In genomic region chr14:50116986-50117385, GRCh38 we compare ENCODE assay signal across 8 cellular contexts. TPM values are rescaled to one million over a fixed set of nuclear protein-coding genes. Genes with fewer than 3 reads are reported as not detected.
DNase-seq lines count a peak whose midpoint lies in the region; ATAC-seq and TF ChIP-seq lines count a peak whose summit lies in the region.

No MANE protein-coding gene starts in this region.

- H3K9me1 ChIP-seq in IMR-90 (ENCODE audit: insufficient read depth, low read length) = peaks cover 2% of the 10 kb centered on the region; the same call in 1 of the 2 replicates

- H4K20me1 ChIP-seq in IMR-90 (ENCODE audit: insufficient read depth, low read length) = peaks cover 3% of the 10 kb centered on the region; the same call in 1 of the 2 replicates
- no peaks in the 10 kb centered on the region for H4K20me1 ChIP-seq in mammary epithelial cell (ENCODE audit: insufficient read depth, low read length)

- H2AFZ ChIP-seq in IMR-90 (replicated peaks; ENCODE audit: low read length, poor library complexity) (no peak overlapping the region), mammary epithelial cell (ENCODE audit: low read depth, low read length) (peak overlapping the region; percentile 89)

- peak overlapping the region; percentile 68; the same call in 1 of the 2 replicates for H3K9ac ChIP-seq in IMR-90 (ENCODE audit: low read depth, low read length)
- H3K9ac ChIP-seq in mammary epithelial cell (ENCODE audit: insufficient read depth, low read length) = peak overlapping the region; percentile 97

- no peak for TF ChIP-seq RAD21 in IMR-90 (IDR thresholded peaks at IDR 0.05; ENCODE audit: low read length)

- no peak overlapping the region for H2BK20ac ChIP-seq in IMR-90 (ENCODE audit: low read depth, low read length)

- CTCF ChIA-PET in AG04449 (lab: Yijun Ruan, JAX) = interaction anchor here (1.0 to 8.2 kb wide), 9 partner anchors 10 to 264 kb away, joined by 3 to 120 read pairs (median 4); partner anchors contain the start of gene NEMF
- CTCF ChIA-PET in IMR-90 (lab: Yijun Ruan, JAX) = no interaction called here
- CTCF ChIA-PET in mammary epithelial cell (lab: Charles Lee; ENCODE audit: low non-redundant PET) = interaction anchor here (0.7 kb wide), 1 partner anchor 143 kb away, joined by 5 read pairs; no protein-coding TSS in a partner anchor

- WGBS in IMR-90 (ENCODE audit: extremely low coverage in 2 of 2, insufficient read length in 1 of 2), 2 experiments = no CpG with 5 or more reads among the region's 2 CpGs
- 52% methylated on average over 2 of the region's 2 CpGs for WGBS in mammary epithelial cell (ENCODE audit: low coverage, missing lambda C conversion rate)

- H2BK15ac ChIP-seq in IMR-90 (ENCODE audit: low read depth, low read length) = no peak overlapping the region

- peak overlapping the region; percentile 35; the same call in 1 of the 2 replicates for H3K23ac ChIP-seq in IMR-90 (ENCODE audit: low read depth, low read length)

- peaks cover 10 to 18% of the 10 kb centered on the region in 2 experiments; a peak in 3 of 4 replicates for H3K79me1 ChIP-seq in IMR-90 (ENCODE audit: low read depth in 1 of 2, low read length in 2 of 2)

- no peak overlapping the region for H2AK5ac ChIP-seq in IMR-90 (ENCODE audit: low read depth, low read length)

- no peak for TF ChIP-seq POLR2A in IMR-90 (IDR thresholded peaks at IDR 0.05; ENCODE audit: low read depth, low read length)

- intact Hi-C loops in IMR-90 (cut with micrococcal nuclease) = loop anchor here (5.0 kb wide), 1 partner anchor 415 kb away; the partner anchor contains the start of gene MAP4K5
- intact Hi-C loops in mammary epithelial cell (cut with micrococcal nuclease) = loop anchor here (5.0 to 10.0 kb wide), 2 partner anchors 118 to 415 kb away; partner anchors contain the start of genes MAP4K5 and SOS2

- no peak for ATAC-seq in IMR-90 (ENCODE audit: low read depth)
- ATAC-seq in naive thymus-derived CD8-positive, alpha-beta T cell = no peak
- ATAC-seq in HG03280 (IDR thresholded peaks at IDR 0.05; ENCODE audit: unreplicated experiment) = no peak
- no peak for ATAC-seq in HG03097 (IDR thresholded peaks at IDR 0.05; ENCODE audit: low FRiP score, unreplicated experiment)
- ATAC-seq in GM21528 (IDR thresholded peaks at IDR 0.05; ENCODE audit: low FRiP score, unreplicated experiment) = no peak

- H3K4me3 ChIP-seq in AG04449 (ENCODE audit: low read depth, low read length) (peak overlapping the region; percentile 34), IMR-90 (ENCODE audit: insufficient read depth, low read depth, low read length) (peak overlapping the region; percentile 92; the same call in 1 of the 2 replicates), mammary epithelial cell (replicated peaks in 1 of 3; ENCODE audit: insufficient read depth in 1 of 3, low read depth in 2 of 3, low read length in 3 of 3) (peak overlapping the region in 2 of 3 experiments; percentile 87 to 97)

- H3K4me3 Mint-ChIP-seq in naive thymus-derived CD8-positive, alpha-beta T cell = peak overlapping the region; percentile 91 to 99 (median 97)

- H3K9me3 ChIP-seq in IMR-90 (ENCODE audit: control insufficient read depth, insufficient read depth, low read length) (no peaks in the 10 kb centered on the region), mammary epithelial cell (replicated peaks; ENCODE audit: insufficient read depth, low read length) (no peaks in the 10 kb centered on the region)

- H3K36me3 Mint-ChIP-seq in naive thymus-derived CD8-positive, alpha-beta T cell = peaks cover 0 to 51% (median 10%) of the 10 kb centered on the region in 3 donors

- H3K27me3 Mint-ChIP-seq in naive thymus-derived CD8-positive, alpha-beta T cell = no peaks in the 10 kb centered on the region

- dilution Hi-C loops in IMR-90 (cut with HindIII; ENCODE audit: low sequenced_read_pairs, unreplicated experiment) (no loop called here), mammary epithelial cell (cut with HindIII; ENCODE audit: low sequenced_read_pairs) (no loop called here)

- DNase-seq in AG04449 (ENCODE audit: low read depth, low spot score) (no peak), IMR-90 (no peak), mammary epithelial cell (no peak), ureter (ENCODE audit: low spot score) (no peak)
- no peak for DNase-seq in naive thymus-derived CD8-positive, alpha-beta T cell

- peak overlapping the region; percentile 90 for H2BK5ac ChIP-seq in IMR-90 (ENCODE audit: low read depth, low read length, poor library complexity, severe bottlenecking)

- H3K27ac ChIP-seq in IMR-90 (ENCODE audit: insufficient read depth, low read length) (no peak overlapping the region), mammary epithelial cell (ENCODE audit: insufficient read depth, low read depth, low read length) (peak overlapping the region; percentile 91)

- in situ Hi-C loops in IMR-90 (cut with MboI; ENCODE audit: low sequenced_read_pairs) (no loop called here), mammary epithelial cell (cut with MboI; ENCODE audit: low sequenced_read_pairs in 2 of 2) (loop anchor here in 1 of 2 donors (25.0 kb wide), 1 partner anchor 480 kb away; the partner anchor contains the start of gene DNAAF2)

- H2AK9ac ChIP-seq in IMR-90 (replicated peaks; ENCODE audit: low read depth, low read length, poor library complexity) = no peak overlapping the region

- H3K27ac Mint-ChIP-seq in naive thymus-derived CD8-positive, alpha-beta T cell = peak overlapping the region; percentile 96 to 99 (median 99)

- H3K4ac ChIP-seq in IMR-90 (ENCODE audit: low read depth, low read length) = peak overlapping the region; percentile 55; the same call in 1 of the 2 replicates

- H3K9me3 Mint-ChIP-seq in naive thymus-derived CD8-positive, alpha-beta T cell = no peaks in the 10 kb centered on the region

- H3K36me3 ChIP-seq in IMR-90 (ENCODE audit: control insufficient read depth, insufficient read depth, low read length) (peaks cover 14% of the 10 kb centered on the region), mammary epithelial cell (ENCODE audit: insufficient read depth, low read length) (peaks cover 10% of the 10 kb centered on the region)

- H3K14ac ChIP-seq in IMR-90 (replicated peaks; ENCODE audit: low read depth, low read length) = peak overlapping the region; percentile 28

- H3K56ac ChIP-seq in IMR-90 (ENCODE audit: extremely low read depth, insufficient read depth, low read length) = peak overlapping the region; percentile 59

- peak overlapping the region; percentile 80; the same call in 1 of the 2 replicates for H3K4me2 ChIP-seq in IMR-90 (ENCODE audit: low read depth, low read length)
- peak overlapping the region; percentile 77 for H3K4me2 ChIP-seq in mammary epithelial cell (ENCODE audit: insufficient read depth, low read depth, low read length)

- peaks cover 35% of the 10 kb centered on the region for H3K79me2 ChIP-seq in mammary epithelial cell (ENCODE audit: insufficient read depth, low read length)

- H4K8ac ChIP-seq in IMR-90 (ENCODE audit: low read depth in 2 of 2, low read length in 2 of 2) = peak overlapping the region; percentile 88 to 93

- peaks cover 6 to 41% (median 26%) of the 10 kb centered on the region in 4 donors for H3K4me1 Mint-ChIP-seq in naive thymus-derived CD8-positive, alpha-beta T cell

- no TSS peak for BruUV-seq in IMR-90 (replicated peaks; lab: Mats Ljungman, UMichigan)
- BruUV-seq in mammary epithelial cell (replicated peaks; lab: Mats Ljungman, UMichigan) = no TSS peak

- H3K18ac ChIP-seq in IMR-90 (ENCODE audit: low read depth, low read length) = peak overlapping the region; percentile 63; the same call in 1 of the 2 replicates

- TF ChIP-seq CTCF in AG04449 (IDR thresholded peaks at IDR 0.05; ENCODE audit: insufficient read depth, low read length, missing control alignments) = no peak
- no peak for TF ChIP-seq CTCF in IMR-90 (conservative IDR thresholded peaks at IDR 0.05; ENCODE audit: low read depth, low read length)
- TF ChIP-seq CTCF in mammary epithelial cell (conservative IDR thresholded peaks at IDR 0.05 in 1 of 2, IDR thresholded peaks at IDR 0.05 in 1 of 2; ENCODE audit: extremely low read depth in 1 of 2, insufficient read depth in 1 of 2, low read depth in 1 of 2, low read length in 2 of 2) = no peak

- H3K27me3 ChIP-seq in IMR-90 (ENCODE audit: control insufficient read depth, insufficient read depth, low read length) = no peaks in the 10 kb centered on the region
- H3K27me3 ChIP-seq in mammary epithelial cell (ENCODE audit: insufficient read depth, low read length) = no peaks in the 10 kb centered on the region

- H4K91ac ChIP-seq in IMR-90 (ENCODE audit: insufficient read depth, low read depth, low read length) = peak overlapping the region; percentile 44; the same call in 1 of the 2 replicates

- H2BK120ac ChIP-seq in IMR-90 (ENCODE audit: low read depth, low read length) = no peak overlapping the region

- peak overlapping the region; percentile 83; the same call in 1 of the 2 replicates for H4K5ac ChIP-seq in IMR-90 (ENCODE audit: low read depth, low read length)

- H3K4me1 ChIP-seq in IMR-90 (ENCODE audit: control insufficient read depth, insufficient read depth, low read length) = no peaks in the 10 kb centered on the region
- H3K4me1 ChIP-seq in mammary epithelial cell (ENCODE audit: insufficient read depth, low read length) = peaks cover 10% of the 10 kb centered on the region

- POLR2A ChIA-PET in AG04449 (lab: Yijun Ruan, JAX) = interaction anchor here (1.2 kb wide), 2 partner anchors 263 to 264 kb away, joined by 3 to 4 read pairs; partner anchors contain the start of gene NEMF
- POLR2A ChIA-PET in IMR-90 (lab: Charles Lee; ENCODE audit: unreplicated experiment) = interaction anchor here (0.9 kb wide), 1 partner anchor 248 kb away, joined by 3 read pairs; no protein-coding TSS in a partner anchor
- POLR2A ChIA-PET in naive thymus-derived CD8-positive, alpha-beta T cell (lab: Charles Lee) = interaction anchor here (0.6 to 2.8 kb wide), 20 partner anchors 9 to 497 kb away, joined by 3 to 47 read pairs (median 5); partner anchors contain the start of genes ARF6, KLHDC2, MAP4K5 and MGAT2

RNA-seq across cellular contexts. Expression of gene VCPKMT, which starts 0.6 kb away (rescaled TPM):
- 2.5 and 4.7 TPM in 2 replicates for total RNA-seq in IMR-90 (2012; rRNA removed)
- 4.7 and 5.2 TPM in 2 replicates for polyA plus RNA-seq in IMR-90 (2012; rRNA removed)
- polyA plus RNA-seq in IMR-90 (2012; cell fraction: cytosol; rRNA removed) = 2.1 and 3.1 TPM in 2 replicates
- polyA plus RNA-seq in IMR-90 (2012; cell fraction: nucleus; rRNA removed; ENCODE audit: low replicate concordance) = 7.2 and 10.5 TPM in 2 replicates
- 1 to 10 TPM; 7.5 to 8.1 TPM for total RNA-seq in mammary epithelial cell
- 3.8 TPM for polyA plus RNA-seq in mammary epithelial cell
- 6.6 TPM for polyA minus RNA-seq in mammary epithelial cell
- total RNA-seq in naive thymus-derived CD8-positive, alpha-beta T cell = 10 to 100 TPM; 22.3 to 26.0 TPM
- polyA plus RNA-seq in naive thymus-derived CD8-positive, alpha-beta T cell = 10 to 100 TPM in 1 of 3 donors, 1 to 10 TPM in 2; 8.8 to 10.4 (median 9.5) TPM
- total RNA-seq in ureter = 6.4 TPM

Comparison
In these comparisons a context has a peak if more than half of its experiments do, and no peak if none do; other contexts are left out.
1. H3K4me3 ChIP-seq: peak in every context shown above with its lines; median percentile 92 in IMR-90; 92 in mammary epithelial cell; 34 in AG04449.